Comparison of ENCODE assay signal across 1 cellular context in the genomic region with DNA sequence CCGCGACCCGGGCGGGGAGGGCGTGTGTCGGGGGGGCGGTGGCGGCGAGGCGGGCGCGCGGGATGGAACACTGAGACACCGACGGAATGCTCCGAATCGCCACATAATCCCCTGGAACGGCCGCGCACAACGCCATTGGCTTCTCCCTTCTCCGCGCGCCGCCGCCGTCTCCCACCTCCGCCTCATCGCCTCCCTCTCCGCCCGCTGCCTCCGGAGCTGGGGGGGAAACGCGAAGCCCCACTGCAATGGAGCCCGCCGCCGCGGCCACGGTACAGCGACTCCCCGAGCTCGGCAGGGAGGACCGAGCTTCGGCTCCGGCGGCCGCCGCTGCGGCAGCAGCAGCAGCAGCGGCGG.
TF ChIP-seq lines count a peak whose summit lies in the region.

A gene (plus strand): TSS at position 103 of the 354 bp plus-strand sequence. CDS start 143 bp downstream, at position 246.

TF ChIP-seq in HepG2, 621 proteins besides CTCF, POLR2A, EP300 and RAD21 (continued from another document and continues in another):
- TF ChIP-seq, protein P1, sequence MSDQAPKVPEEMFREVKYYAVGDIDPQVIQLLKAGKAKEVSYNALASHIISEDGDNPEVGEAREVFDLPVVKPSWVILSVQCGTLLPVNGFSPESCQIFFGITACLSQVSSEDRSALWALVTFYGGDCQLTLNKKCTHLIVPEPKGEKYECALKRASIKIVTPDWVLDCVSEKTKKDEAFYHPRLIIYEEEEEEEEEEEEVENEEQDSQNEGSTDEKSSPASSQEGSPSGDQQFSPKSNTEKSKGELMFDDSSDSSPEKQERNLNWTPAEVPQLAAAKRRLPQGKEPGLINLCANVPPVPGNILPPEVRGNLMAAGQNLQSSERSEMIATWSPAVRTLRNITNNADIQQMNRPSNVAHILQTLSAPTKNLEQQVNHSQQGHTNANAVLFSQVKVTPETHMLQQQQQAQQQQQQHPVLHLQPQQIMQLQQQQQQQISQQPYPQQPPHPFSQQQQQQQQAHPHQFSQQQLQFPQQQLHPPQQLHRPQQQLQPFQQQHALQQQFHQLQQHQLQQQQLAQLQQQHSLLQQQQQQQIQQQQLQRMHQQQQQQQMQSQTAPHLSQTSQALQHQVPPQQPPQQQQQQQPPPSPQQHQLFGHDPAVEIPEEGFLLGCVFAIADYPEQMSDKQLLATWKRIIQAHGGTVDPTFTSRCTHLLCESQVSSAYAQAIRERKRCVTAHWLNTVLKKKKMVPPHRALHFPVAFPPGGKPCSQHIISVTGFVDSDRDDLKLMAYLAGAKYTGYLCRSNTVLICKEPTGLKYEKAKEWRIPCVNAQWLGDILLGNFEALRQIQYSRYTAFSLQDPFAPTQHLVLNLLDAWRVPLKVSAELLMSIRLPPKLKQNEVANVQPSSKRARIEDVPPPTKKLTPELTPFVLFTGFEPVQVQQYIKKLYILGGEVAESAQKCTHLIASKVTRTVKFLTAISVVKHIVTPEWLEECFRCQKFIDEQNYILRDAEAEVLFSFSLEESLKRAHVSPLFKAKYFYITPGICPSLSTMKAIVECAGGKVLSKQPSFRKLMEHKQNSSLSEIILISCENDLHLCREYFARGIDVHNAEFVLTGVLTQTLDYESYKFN (CRISPR knock-in tag; conservative IDR thresholded peaks at IDR 0.05): no peak
- TF ChIP-seq, protein P2, sequence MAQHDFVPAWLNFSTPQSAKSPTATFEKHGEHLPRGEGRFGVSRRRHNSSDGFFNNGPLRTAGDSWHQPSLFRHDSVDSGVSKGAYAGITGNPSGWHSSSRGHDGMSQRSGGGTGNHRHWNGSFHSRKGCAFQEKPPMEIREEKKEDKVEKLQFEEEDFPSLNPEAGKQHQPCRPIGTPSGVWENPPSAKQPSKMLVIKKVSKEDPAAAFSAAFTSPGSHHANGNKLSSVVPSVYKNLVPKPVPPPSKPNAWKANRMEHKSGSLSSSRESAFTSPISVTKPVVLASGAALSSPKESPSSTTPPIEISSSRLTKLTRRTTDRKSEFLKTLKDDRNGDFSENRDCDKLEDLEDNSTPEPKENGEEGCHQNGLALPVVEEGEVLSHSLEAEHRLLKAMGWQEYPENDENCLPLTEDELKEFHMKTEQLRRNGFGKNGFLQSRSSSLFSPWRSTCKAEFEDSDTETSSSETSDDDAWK (CRISPR knock-in tag; IDR thresholded peaks at IDR 0.05): no peak
- TF ChIP-seq SMARCE1 (IDR thresholded peaks at IDR 0.05; ENCODE audit: borderline replicate concordance): no peak
- TF ChIP-seq NFIB (CRISPR knock-in tag; IDR thresholded peaks at IDR 0.05; ENCODE audit: borderline replicate concordance): no peak
- no peak for TF ChIP-seq ZNF570 (CRISPR knock-in tag; IDR thresholded peaks at IDR 0.05; ENCODE audit: borderline replicate concordance)
- TF ChIP-seq ZNF337 (CRISPR knock-in tag; IDR thresholded peaks at IDR 0.05; ENCODE audit: borderline replicate concordance, low read depth): no peak
- TF ChIP-seq, protein P3, sequence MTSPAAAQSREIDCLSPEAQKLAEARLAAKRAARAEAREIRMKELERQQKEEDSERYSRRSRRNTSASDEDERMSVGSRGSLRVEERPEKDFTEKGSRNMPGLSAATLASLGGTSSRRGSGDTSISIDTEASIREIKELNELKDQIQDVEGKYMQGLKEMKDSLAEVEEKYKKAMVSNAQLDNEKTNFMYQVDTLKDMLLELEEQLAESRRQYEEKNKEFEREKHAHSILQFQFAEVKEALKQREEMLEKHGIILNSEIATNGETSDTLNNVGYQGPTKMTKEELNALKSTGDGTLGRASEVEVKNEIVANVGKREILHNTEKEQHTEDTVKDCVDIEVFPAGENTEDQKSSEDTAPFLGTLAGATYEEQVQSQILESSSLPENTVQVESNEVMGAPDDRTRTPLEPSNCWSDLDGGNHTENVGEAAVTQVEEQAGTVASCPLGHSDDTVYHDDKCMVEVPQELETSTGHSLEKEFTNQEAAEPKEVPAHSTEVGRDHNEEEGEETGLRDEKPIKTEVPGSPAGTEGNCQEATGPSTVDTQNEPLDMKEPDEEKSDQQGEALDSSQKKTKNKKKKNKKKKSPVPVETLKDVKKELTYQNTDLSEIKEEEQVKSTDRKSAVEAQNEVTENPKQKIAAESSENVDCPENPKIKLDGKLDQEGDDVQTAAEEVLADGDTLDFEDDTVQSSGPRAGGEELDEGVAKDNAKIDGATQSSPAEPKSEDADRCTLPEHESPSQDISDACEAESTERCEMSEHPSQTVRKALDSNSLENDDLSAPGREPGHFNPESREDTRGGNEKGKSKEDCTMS (CRISPR knock-in tag; conservative IDR thresholded peaks at IDR 0.05): no peak
- TF ChIP-seq TAF15 (IDR thresholded peaks at IDR 0.05; ENCODE audit: low read depth, low read length, poor library complexity, severe bottlenecking): peak; percentile 10
- TF ChIP-seq BCL6 (CRISPR knock-in tag; IDR thresholded peaks at IDR 0.05): no peak; the same call in 1 of the 2 replicates
- TF ChIP-seq, protein P4, sequence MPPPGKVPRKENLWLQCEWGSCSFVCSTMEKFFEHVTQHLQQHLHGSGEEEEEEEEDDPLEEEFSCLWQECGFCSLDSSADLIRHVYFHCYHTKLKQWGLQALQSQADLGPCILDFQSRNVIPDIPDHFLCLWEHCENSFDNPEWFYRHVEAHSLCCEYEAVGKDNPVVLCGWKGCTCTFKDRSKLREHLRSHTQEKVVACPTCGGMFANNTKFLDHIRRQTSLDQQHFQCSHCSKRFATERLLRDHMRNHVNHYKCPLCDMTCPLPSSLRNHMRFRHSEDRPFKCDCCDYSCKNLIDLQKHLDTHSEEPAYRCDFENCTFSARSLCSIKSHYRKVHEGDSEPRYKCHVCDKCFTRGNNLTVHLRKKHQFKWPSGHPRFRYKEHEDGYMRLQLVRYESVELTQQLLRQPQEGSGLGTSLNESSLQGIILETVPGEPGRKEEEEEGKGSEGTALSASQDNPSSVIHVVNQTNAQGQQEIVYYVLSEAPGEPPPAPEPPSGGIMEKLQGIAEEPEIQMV (CRISPR knock-in tag; IDR thresholded peaks at IDR 0.05; ENCODE audit: low read depth): 0 out of 2 replicates have a peak, but pooled peaks have one; percentile 9
- no peak for TF ChIP-seq GATAD2A (CRISPR knock-in tag; IDR thresholded peaks at IDR 0.05)
- TF ChIP-seq, protein P5, sequence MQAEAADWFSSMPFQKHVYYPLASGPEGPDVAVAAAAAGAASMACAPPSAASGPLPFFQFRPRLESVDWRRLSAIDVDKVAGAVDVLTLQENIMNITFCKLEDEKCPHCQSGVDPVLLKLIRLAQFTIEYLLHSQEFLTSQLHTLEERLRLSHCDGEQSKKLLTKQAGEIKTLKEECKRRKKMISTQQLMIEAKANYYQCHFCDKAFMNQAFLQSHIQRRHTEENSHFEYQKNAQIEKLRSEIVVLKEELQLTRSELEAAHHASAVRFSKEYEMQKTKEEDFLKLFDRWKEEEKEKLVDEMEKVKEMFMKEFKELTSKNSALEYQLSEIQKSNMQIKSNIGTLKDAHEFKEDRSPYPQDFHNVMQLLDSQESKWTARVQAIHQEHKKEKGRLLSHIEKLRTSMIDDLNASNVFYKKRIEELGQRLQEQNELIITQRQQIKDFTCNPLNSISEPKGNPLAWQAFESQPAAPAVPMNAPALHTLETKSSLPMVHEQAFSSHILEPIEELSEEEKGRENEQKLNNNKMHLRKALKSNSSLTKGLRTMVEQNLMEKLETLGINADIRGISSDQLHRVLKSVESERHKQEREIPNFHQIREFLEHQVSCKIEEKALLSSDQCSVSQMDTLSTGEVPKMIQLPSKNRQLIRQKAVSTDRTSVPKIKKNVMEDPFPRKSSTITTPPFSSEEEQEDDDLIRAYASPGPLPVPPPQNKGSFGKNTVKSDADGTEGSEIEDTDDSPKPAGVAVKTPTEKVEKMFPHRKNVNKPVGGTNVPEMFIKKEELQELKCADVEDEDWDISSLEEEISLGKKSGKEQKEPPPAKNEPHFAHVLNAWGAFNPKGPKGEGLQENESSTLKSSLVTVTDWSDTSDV (CRISPR knock-in tag; IDR thresholded peaks at IDR 0.05): no peak
- no peak for TF ChIP-seq NFE2L2 (IDR thresholded peaks at IDR 0.05; ENCODE audit: low read length)
- TF ChIP-seq ARNTL (CRISPR knock-in tag; IDR thresholded peaks at IDR 0.05): 0 out of 2 replicates have a peak, but pooled peaks have one; percentile 10
- peak; percentile 62 for TF ChIP-seq PITX1 (CRISPR knock-in tag; IDR thresholded peaks at IDR 0.05)
- TF ChIP-seq CREB1 (IDR thresholded peaks at IDR 0.05): no peak
- TF ChIP-seq CREB1 (CRISPR knock-in tag; IDR thresholded peaks at IDR 0.05): no peak
- TF ChIP-seq ZNF782 (CRISPR knock-in tag; IDR thresholded peaks at IDR 0.05; ENCODE audit: borderline replicate concordance): no peak
- TF ChIP-seq, protein P6, sequence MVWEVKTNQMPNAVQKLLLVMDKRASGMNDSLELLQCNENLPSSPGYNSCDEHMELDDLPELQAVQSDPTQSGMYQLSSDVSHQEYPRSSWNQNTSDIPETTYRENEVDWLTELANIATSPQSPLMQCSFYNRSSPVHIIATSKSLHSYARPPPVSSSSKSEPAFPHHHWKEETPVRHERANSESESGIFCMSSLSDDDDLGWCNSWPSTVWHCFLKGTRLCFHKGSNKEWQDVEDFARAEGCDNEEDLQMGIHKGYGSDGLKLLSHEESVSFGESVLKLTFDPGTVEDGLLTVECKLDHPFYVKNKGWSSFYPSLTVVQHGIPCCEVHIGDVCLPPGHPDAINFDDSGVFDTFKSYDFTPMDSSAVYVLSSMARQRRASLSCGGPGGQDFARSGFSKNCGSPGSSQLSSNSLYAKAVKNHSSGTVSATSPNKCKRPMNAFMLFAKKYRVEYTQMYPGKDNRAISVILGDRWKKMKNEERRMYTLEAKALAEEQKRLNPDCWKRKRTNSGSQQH (CRISPR knock-in tag; IDR thresholded peaks at IDR 0.05; ENCODE audit: low read depth): no peak
- no peak for TF ChIP-seq HCFC1 (IDR thresholded peaks at IDR 0.05; ENCODE audit: low read depth, low read length)
- TF ChIP-seq, protein P7, sequence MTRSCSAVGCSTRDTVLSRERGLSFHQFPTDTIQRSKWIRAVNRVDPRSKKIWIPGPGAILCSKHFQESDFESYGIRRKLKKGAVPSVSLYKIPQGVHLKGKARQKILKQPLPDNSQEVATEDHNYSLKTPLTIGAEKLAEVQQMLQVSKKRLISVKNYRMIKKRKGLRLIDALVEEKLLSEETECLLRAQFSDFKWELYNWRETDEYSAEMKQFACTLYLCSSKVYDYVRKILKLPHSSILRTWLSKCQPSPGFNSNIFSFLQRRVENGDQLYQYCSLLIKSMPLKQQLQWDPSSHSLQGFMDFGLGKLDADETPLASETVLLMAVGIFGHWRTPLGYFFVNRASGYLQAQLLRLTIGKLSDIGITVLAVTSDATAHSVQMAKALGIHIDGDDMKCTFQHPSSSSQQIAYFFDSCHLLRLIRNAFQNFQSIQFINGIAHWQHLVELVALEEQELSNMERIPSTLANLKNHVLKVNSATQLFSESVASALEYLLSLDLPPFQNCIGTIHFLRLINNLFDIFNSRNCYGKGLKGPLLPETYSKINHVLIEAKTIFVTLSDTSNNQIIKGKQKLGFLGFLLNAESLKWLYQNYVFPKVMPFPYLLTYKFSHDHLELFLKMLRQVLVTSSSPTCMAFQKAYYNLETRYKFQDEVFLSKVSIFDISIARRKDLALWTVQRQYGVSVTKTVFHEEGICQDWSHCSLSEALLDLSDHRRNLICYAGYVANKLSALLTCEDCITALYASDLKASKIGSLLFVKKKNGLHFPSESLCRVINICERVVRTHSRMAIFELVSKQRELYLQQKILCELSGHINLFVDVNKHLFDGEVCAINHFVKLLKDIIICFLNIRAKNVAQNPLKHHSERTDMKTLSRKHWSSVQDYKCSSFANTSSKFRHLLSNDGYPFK (CRISPR knock-in tag; IDR thresholded peaks at IDR 0.05; ENCODE audit: borderline replicate concordance): no peak
- TF ChIP-seq AHR (CRISPR knock-in tag; IDR thresholded peaks at IDR 0.05): 0 out of 2 replicates have a peak, but pooled peaks have one; percentile 1
- TF ChIP-seq, protein P8, sequence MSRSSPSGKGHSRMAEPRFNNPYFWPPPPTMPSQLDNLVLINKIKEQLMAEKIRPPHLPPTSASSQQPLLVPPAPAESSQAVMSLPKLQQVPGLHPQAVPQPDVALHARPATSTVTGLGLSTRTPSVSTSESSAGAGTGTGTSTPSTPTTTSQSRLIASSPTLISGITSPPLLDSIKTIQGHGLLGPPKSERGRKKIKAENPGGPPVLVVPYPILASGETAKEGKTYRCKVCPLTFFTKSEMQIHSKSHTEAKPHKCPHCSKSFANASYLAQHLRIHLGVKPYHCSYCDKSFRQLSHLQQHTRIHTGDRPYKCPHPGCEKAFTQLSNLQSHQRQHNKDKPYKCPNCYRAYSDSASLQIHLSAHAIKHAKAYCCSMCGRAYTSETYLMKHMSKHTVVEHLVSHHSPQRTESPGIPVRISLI (CRISPR knock-in tag; IDR thresholded peaks at IDR 0.05; ENCODE audit: borderline replicate concordance): no peak
- TF ChIP-seq ELF1 (CRISPR knock-in tag; IDR thresholded peaks at IDR 0.05): no peak
- TF ChIP-seq ZNF629 (CRISPR knock-in tag; conservative IDR thresholded peaks at IDR 0.05): no peak
- TF ChIP-seq NAIF1 (CRISPR knock-in tag; IDR thresholded peaks at IDR 0.05; ENCODE audit: borderline replicate concordance): no peak
- no peak for TF ChIP-seq NFE2L1 (CRISPR knock-in tag; IDR thresholded peaks at IDR 0.05; ENCODE audit: borderline replicate concordance)
- TF ChIP-seq JUNB (CRISPR knock-in tag; IDR thresholded peaks at IDR 0.05; ENCODE audit: borderline replicate concordance): no peak
- no peak for TF ChIP-seq EEA1 (CRISPR knock-in tag; IDR thresholded peaks at IDR 0.05; ENCODE audit: borderline replicate concordance)
- TF ChIP-seq, protein P9, sequence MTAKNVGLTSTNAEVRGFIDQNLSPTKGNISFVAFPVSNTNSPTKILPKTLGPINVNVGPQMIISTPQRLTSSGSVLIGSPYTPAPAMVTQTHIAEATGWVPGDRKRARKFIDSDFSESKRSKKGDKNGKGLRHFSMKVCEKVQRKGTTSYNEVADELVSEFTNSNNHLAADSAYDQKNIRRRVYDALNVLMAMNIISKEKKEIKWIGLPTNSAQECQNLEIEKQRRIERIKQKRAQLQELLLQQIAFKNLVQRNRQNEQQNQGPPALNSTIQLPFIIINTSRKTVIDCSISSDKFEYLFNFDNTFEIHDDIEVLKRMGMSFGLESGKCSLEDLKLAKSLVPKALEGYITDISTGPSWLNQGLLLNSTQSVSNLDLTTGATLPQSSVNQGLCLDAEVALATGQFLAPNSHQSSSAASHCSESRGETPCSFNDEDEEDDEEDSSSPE (CRISPR knock-in tag; IDR thresholded peaks at IDR 0.05): no peak
- TF ChIP-seq, protein P10, sequence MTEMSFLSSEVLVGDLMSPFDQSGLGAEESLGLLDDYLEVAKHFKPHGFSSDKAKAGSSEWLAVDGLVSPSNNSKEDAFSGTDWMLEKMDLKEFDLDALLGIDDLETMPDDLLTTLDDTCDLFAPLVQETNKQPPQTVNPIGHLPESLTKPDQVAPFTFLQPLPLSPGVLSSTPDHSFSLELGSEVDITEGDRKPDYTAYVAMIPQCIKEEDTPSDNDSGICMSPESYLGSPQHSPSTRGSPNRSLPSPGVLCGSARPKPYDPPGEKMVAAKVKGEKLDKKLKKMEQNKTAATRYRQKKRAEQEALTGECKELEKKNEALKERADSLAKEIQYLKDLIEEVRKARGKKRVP (CRISPR knock-in tag; IDR thresholded peaks at IDR 0.05): no peak
- no peak for TF ChIP-seq SIX1 (CRISPR knock-in tag; IDR thresholded peaks at IDR 0.05; ENCODE audit: borderline replicate concordance)
